8 cellular contexts compared by ENCODE assay signal in genomic region chr5:179061025-179061424, GRCh38. TPM values are rescaled to one million over a fixed set of nuclear protein-coding genes. Genes with fewer than 3 reads are reported as not detected.
DNase-seq lines count a peak whose midpoint lies in the region; ATAC-seq and TF ChIP-seq lines count a peak whose summit lies in the region.

No MANE protein-coding gene starts in this region.

- ATAC-seq in omental fat pad (ENCODE audit: low FRiP score), result no peak

- H3K27me3 ChIP-seq in BJ (ENCODE audit: control insufficient read depth, insufficient read depth, low read length) (no peaks in the 10 kb centered on the region), esophagus squamous epithelium (no peaks in the 10 kb centered on the region), osteoblast (ENCODE audit: insufficient read depth, low read length) (no peaks in the 10 kb centered on the region)

- no peak for TF ChIP-seq POLR2A in esophagus squamous epithelium (IDR thresholded peaks at IDR 0.05)

- H4K20me1 ChIP-seq in osteoblast (ENCODE audit: insufficient read depth, low read length), result peaks cover 4% of the 10 kb centered on the region

- H3K9ac ChIP-seq in SK-N-MC (ENCODE audit: insufficient read length), result peak overlapping the region; percentile 91

- 73% methylated on average over 10 of the region's 19 CpGs; no CpG with 5 or more reads in 1 of the 2 donors for WGBS in esophagus squamous epithelium, 2 donors

- H2AFZ ChIP-seq in osteoblast (ENCODE audit: low read length), result peak overlapping the region; percentile 95

- DNase-seq in BJ (ENCODE audit: low read depth) (no peak), SK-N-MC (ENCODE audit: low read depth, low spot score) (no peak), esophagus squamous epithelium (lab: John Stamatoyannopoulos, UW) (no peak), osteoblast (ENCODE audit: insufficient read length, low spot score, missing footprints) (peak; percentile 62), omental fat pad (ENCODE audit: low spot score) (no peak), NCI-H1417 treated with DMSO at 0.1 percent for 48 hours (lab: John Stamatoyannopoulos, UW) (no peak), NCI-H226 (no peak), NCI-H2171 (lab: John Stamatoyannopoulos, UW) (no peak)

- H3K4me3 ChIP-seq in BJ (ENCODE audit: low read depth, low read length), result peak overlapping the region; percentile 65
- H3K4me3 ChIP-seq in SK-N-MC, result peak overlapping the region; percentile 89
- peak overlapping the region; percentile 59 to 84 (median 71) for H3K4me3 ChIP-seq in esophagus squamous epithelium
- peak overlapping the region; percentile 90 for H3K4me3 ChIP-seq in osteoblast (ENCODE audit: insufficient read depth, low read length)

- no peak overlapping the region for H3K27ac ChIP-seq in SK-N-MC
- peak overlapping the region in 2 of 4 donors; percentile 72 to 84 for H3K27ac ChIP-seq in esophagus squamous epithelium
- H3K27ac ChIP-seq in osteoblast (ENCODE audit: low read depth, low read length), result peak overlapping the region; percentile 66

- POLR2A ChIA-PET in BJ (lab: Charles Lee), result no interaction called here

- TF ChIP-seq CTCF in BJ (IDR thresholded peaks at IDR 0.05; ENCODE audit: insufficient read depth, low read depth, low read length) (no peak), esophagus squamous epithelium (IDR thresholded peaks at IDR 0.05) (no peak), osteoblast (IDR thresholded peaks at IDR 0.05; ENCODE audit: extremely low read depth, low read depth, low read length) (no peak), omental fat pad (IDR thresholded peaks at IDR 0.05) (no peak)

- peaks cover 30% of the 10 kb centered on the region for H3K79me2 ChIP-seq in osteoblast (ENCODE audit: insufficient read depth, low read length)

- H3K4me1 ChIP-seq in esophagus squamous epithelium (peaks cover 9 to 18% (median 10%) of the 10 kb centered on the region in 3 donors), osteoblast (ENCODE audit: insufficient read depth, low read length) (peaks cover 13% of the 10 kb centered on the region)

- H3K4me2 ChIP-seq in osteoblast (ENCODE audit: insufficient read depth, low read length), result peak overlapping the region; percentile 94

- CTCF ChIA-PET in BJ (lab: Yijun Ruan, JAX), result no interaction called here

- peaks cover 6% of the 10 kb centered on the region for H3K36me3 ChIP-seq in BJ (ENCODE audit: control insufficient read depth, insufficient read depth, low read length)
- H3K36me3 ChIP-seq in SK-N-MC (ENCODE audit: insufficient read depth, low read length), result peaks cover 39% of the 10 kb centered on the region
- H3K36me3 ChIP-seq in esophagus squamous epithelium, result peaks cover 0 to 42% (median 0%) of the 10 kb centered on the region in 3 donors
- peaks cover 37% of the 10 kb centered on the region for H3K36me3 ChIP-seq in osteoblast (ENCODE audit: insufficient read depth, low read length)

- H3K9me3 ChIP-seq in SK-N-MC (ENCODE audit: low read depth, low read length) (peaks cover 31% of the 10 kb centered on the region), esophagus squamous epithelium (peaks cover 0 to 17% (median 9%) of the 10 kb centered on the region in 3 donors), osteoblast (ENCODE audit: low read depth, low read length) (no peaks in the 10 kb centered on the region)

- intact Hi-C loops in esophagus squamous epithelium (cut with DNase I), result no loop called here

RNA-seq across cellular contexts. Expression of gene ZNF354C, which starts 0.9 kb away (rescaled TPM):
- polyA plus RNA-seq in BJ (2011; rRNA removed), result 2.0 and 3.2 TPM in 2 replicates
- polyA minus RNA-seq in BJ (2011; rRNA and poly(A)+ RNA removed), result 2.9 and 3.9 TPM in 2 replicates
- total RNA-seq in esophagus squamous epithelium (1 to 10 TPM in 3 of 4 donors, under 1 TPM in 1; 0.80 to 4.8 (median 2.4) TPM), osteoblast (7.6 and 9.1 TPM in 2 replicates), omental fat pad (1 to 10 TPM; 4.1 to 8.5 (median 4.6) TPM)

RNA-seq across cellular contexts. Expression of gene ZNF879, which starts 37.4 kb away (rescaled TPM):
- polyA plus RNA-seq in BJ (2011; rRNA removed), result 2.1 and 2.2 TPM in 2 replicates
- polyA minus RNA-seq in BJ (2011; rRNA and poly(A)+ RNA removed), result 1.6 and 2.4 TPM in 2 replicates
- total RNA-seq in esophagus squamous epithelium (1 to 10 TPM; 2.1 to 8.0 (median 4.6) TPM), osteoblast (6.2 and 8.3 TPM in 2 replicates), omental fat pad (10 to 100 TPM in 1 of 4 donors, 1 to 10 TPM in 3; 3.0 to 10.2 (median 3.3) TPM)
